Comparison of ENCODE assay signal across 10 cellular contexts in the genomic region with DNA sequence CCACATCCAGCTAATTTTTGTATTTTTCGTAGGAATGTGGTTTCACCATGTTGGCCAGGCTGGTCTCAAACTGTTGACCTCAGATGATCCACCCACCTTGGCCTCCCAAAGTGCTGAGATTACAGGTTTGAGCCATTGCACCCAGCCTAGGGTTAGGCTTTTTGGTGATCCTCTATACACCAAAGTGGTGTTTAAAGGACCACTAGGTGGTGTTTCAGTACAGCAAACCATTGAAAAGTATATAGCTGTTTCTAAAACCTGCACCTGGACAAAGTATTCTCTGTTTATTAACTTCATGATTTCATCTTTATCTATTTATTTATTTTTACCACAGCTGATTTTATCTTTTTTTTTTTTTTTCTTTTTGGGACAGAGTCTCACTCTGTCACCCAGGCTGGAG.
DNase-seq lines count a peak whose midpoint lies in the region; ATAC-seq, FAIRE-seq and TF ChIP-seq lines count a peak whose summit lies in the region.
"Had no signal": no experiment of that assay in that cellular context is flagged by ENCODE, and none has a peak within 500 bp of the region (broad histone marks: within the 10 kb centered on the region; RNA-seq: fewer than 3 reads in every experiment).

No MANE protein-coding gene starts in this region.

- TF ChIP-seq CTCF in A549 (IDR thresholded peaks at IDR 0.05) (peak; percentile 43), GM12875 (IDR thresholded peaks at IDR 0.05; ENCODE audit: borderline replicate concordance, insufficient read depth, low read depth, low read length) (peak; percentile 26; the same call in 1 of the 2 replicates), epithelial cell of esophagus (IDR thresholded peaks at IDR 0.05; ENCODE audit: insufficient read depth, low read depth, low read length, missing control alignments) (peak; percentile 41)

- FAIRE-seq in A549 (lab: Jason Lieb, UNC) = peak; percentile 63

- TF ChIP-seq RAD21 in A549 (conservative IDR thresholded peaks at IDR 0.05 in 1 of 2, IDR thresholded peaks at IDR 0.05 in 1 of 2) = peak; percentile 43 to 59; a peak in 4 of 5 replicates

- TF ChIP-seq POLR2A in A549 (IDR thresholded peaks at IDR 0.05; ENCODE audit: low read length) = no peak

- H3K4me2 ChIP-seq in A549 = no peak overlapping the region

- H3K4me3 ChIP-seq in A549 = no peak overlapping the region
- H3K4me3 ChIP-seq in GM12875 (ENCODE audit: low read depth, low read length) = no peak overlapping the region
- H3K4me3 ChIP-seq in epithelial cell of esophagus (ENCODE audit: low read length) = no peak overlapping the region

- H3K4me1 ChIP-seq in A549 = no peaks in the 10 kb centered on the region

- DNase-seq in A549 (ENCODE audit: low read depth in 1 of 2, low spot score in 1 of 2) = peak; percentile 31 to 33
- peak; percentile 3 for DNase-seq in NCI-H460 (ENCODE audit: extremely low read depth, low read depth)
- peak; percentile 24 for DNase-seq in epithelial cell of esophagus (ENCODE audit: low read depth)
- DNase-seq in effector CD4-positive, alpha-beta T cell = no peak
- DNase-seq in CD1c-positive myeloid dendritic cell (ENCODE audit: extremely low spot score) = no peak
- DNase-seq: DMS79, NCI-H446 had no signal

- no peak for TF ChIP-seq EP300 in A549 (IDR thresholded peaks at IDR 0.05)

- no peak overlapping the region for H3K27ac ChIP-seq in A549

- 66% methylated on average over 1 of the region's 1 CpG for WGBS in A549 (ENCODE audit: missing lambda C conversion rate)

- POLR2A ChIA-PET in A549 (lab: Yijun Ruan, JAX) = interaction anchor here (0.5 to 0.7 kb wide), 3 partner anchors 15 to 95 kb away, joined by 3 to 5 read pairs (median 3); no protein-coding TSS in a partner anchor

- no peaks in the 10 kb centered on the region for H3K9me3 ChIP-seq in A549

- peak; percentile 59 to 87; a peak in 3 of 6 replicates for ATAC-seq in A549
- ATAC-seq in HG02973 (IDR thresholded peaks at IDR 0.05; ENCODE audit: unreplicated experiment) = no peak
- ATAC-seq in GM19395 (IDR thresholded peaks at IDR 0.05; ENCODE audit: unreplicated experiment) = no peak

- CTCF ChIA-PET in A549 (lab: Yijun Ruan, JAX) = interaction anchor here (0.6 to 2.7 kb wide), 8 partner anchors 15 to 689 kb away, joined by 3 to 10 read pairs (median 4); partner anchors contain the start of gene MINDY2

TF ChIP-seq in A549, 52 proteins besides CTCF, POLR2A, EP300 and RAD21:
- TF ChIP-seq SMC3 (IDR thresholded peaks at IDR 0.05) (0 out of 3 replicates have a peak, but pooled peaks have one; percentile 13), ZC3H11A (IDR thresholded peaks at IDR 0.05) (no peak), HOXA7 (CRISPR knock-in tag; IDR thresholded peaks at IDR 0.05) (no peak), EHF (CRISPR knock-in tag; IDR thresholded peaks at IDR 0.05) (no peak), EHMT2 (IDR thresholded peaks at IDR 0.05; ENCODE audit: low read depth) (no peak), ATOH8 (CRISPR knock-in tag; IDR thresholded peaks at IDR 0.05; ENCODE audit: low read depth) (no peak)
- TF ChIP-seq, protein P1, sequence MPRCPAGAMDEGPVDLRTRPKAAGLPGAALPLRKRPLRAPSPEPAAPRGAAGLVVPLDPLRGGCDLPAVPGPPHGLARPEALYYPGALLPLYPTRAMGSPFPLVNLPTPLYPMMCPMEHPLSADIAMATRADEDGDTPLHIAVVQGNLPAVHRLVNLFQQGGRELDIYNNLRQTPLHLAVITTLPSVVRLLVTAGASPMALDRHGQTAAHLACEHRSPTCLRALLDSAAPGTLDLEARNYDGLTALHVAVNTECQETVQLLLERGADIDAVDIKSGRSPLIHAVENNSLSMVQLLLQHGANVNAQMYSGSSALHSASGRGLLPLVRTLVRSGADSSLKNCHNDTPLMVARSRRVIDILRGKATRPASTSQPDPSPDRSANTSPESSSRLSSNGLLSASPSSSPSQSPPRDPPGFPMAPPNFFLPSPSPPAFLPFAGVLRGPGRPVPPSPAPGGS (IDR thresholded peaks at IDR 0.05) = no peak

Comparison
In these comparisons a context has a peak if more than half of its experiments do, and no peak if none do; other contexts are left out.
1. ATAC-seq: peak in A549 (2 of 2); none in HG02973 (single experiment) and GM19395 (single experiment).
2. DNase-seq: peak in A549 (2 of 2), NCI-H460 (single experiment) and epithelial cell of esophagus (single experiment); none in effector CD4-positive, alpha-beta T cell (single experiment) and CD1c-positive myeloid dendritic cell (single experiment).
3. Peak in every context shown above with its lines, with median percentiles within 50 percentile points of each other: CTCF ChIP-seq.